In genomic region chr4:21544410-21544809, GRCh38 we compare ENCODE assay signal across 2 cellular contexts.
TF ChIP-seq lines count a peak whose summit lies in the region.

No MANE protein-coding gene starts in this region.

TF ChIP-seq in GM23338, 12 proteins besides CTCF, POLR2A, EP300 and RAD21:
- TF ChIP-seq STAT1 (IDR thresholded peaks at IDR 0.05; ENCODE audit: unreplicated experiment): no peak
- no peak for TF ChIP-seq ZNF462 (CRISPR knock-in tag; IDR thresholded peaks at IDR 0.05)
- no peak for TF ChIP-seq REST (IDR thresholded peaks at IDR 0.05; ENCODE audit: unreplicated experiment)
- TF ChIP-seq NANOG (IDR thresholded peaks at IDR 0.05; ENCODE audit: borderline replicate concordance): no peak
- no peak for TF ChIP-seq ZNF331 (CRISPR knock-in tag; IDR thresholded peaks at IDR 0.05; ENCODE audit: low read depth)
- no peak for TF ChIP-seq ETS1 (IDR thresholded peaks at IDR 0.05)
- TF ChIP-seq ZNF114 (CRISPR knock-in tag; IDR thresholded peaks at IDR 0.05): no peak
- TF ChIP-seq CREB1 (CRISPR knock-in tag; IDR thresholded peaks at IDR 0.05; ENCODE audit: low read depth): no peak
- no peak for TF ChIP-seq POLR2AphosphoS5 (IDR thresholded peaks at IDR 0.05; ENCODE audit: low read depth)
- TF ChIP-seq EZH2 (IDR thresholded peaks at IDR 0.05; ENCODE audit: low read depth, unreplicated experiment): no peak

TF ChIP-seq in WTC11, 78 proteins besides CTCF, POLR2A, EP300 and RAD21:
- no peak for TF ChIP-seq ZNF425 (CRISPR knock-in tag; conservative IDR thresholded peaks at IDR 0.05)
- no peak for TF ChIP-seq E2F4 (CRISPR knock-in tag; IDR thresholded peaks at IDR 0.05; ENCODE audit: borderline replicate concordance, low read depth)
- no peak for TF ChIP-seq CREM (CRISPR knock-in tag; IDR thresholded peaks at IDR 0.05)
- no peak for TF ChIP-seq USF1 (CRISPR knock-in tag; IDR thresholded peaks at IDR 0.05)
- no peak for TF ChIP-seq ATF6 (CRISPR knock-in tag; IDR thresholded peaks at IDR 0.05)
- TF ChIP-seq TEAD4 (CRISPR knock-in tag; IDR thresholded peaks at IDR 0.05): no peak
- no peak for TF ChIP-seq E2F5 (CRISPR knock-in tag; IDR thresholded peaks at IDR 0.05)
- TF ChIP-seq SMAD3 (CRISPR knock-in tag; IDR thresholded peaks at IDR 0.05; ENCODE audit: borderline replicate concordance): no peak
- no peak for TF ChIP-seq OVOL2 (CRISPR knock-in tag; IDR thresholded peaks at IDR 0.05; ENCODE audit: borderline replicate concordance)
